In the genomic region with DNA sequence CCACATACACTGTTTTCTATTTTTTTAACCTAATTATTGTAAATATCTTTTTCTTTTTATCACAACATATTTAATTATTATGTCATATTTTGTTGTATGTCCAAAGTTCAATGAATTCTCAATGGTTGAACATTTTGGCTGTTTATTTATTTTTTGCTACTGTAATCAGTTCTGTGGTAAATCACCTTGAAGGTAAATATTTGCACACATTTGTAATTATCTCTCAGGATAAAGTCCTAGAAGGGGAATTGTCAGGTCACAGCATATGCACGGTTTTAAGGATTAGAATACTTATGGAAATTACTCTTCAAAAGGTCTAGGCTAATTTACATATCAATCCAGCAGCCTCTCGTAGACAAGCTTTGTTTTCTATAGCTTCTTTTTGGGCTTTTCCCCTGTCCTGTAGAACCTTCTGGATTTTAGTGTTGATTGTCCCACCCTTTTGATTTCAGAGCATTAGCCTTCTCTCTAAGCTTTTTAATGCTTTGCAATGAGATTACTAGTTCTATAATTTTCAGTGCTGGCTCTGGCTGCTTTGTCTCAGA, we compare ENCODE assay signal across 2 cellular contexts.
TF ChIP-seq lines count a peak whose summit lies in the region.

No MANE protein-coding gene starts in this region.

TF ChIP-seq in GM23338, 12 proteins besides CTCF, POLR2A, EP300 and RAD21 (continued from another document):
- TF ChIP-seq, protein P1, sequence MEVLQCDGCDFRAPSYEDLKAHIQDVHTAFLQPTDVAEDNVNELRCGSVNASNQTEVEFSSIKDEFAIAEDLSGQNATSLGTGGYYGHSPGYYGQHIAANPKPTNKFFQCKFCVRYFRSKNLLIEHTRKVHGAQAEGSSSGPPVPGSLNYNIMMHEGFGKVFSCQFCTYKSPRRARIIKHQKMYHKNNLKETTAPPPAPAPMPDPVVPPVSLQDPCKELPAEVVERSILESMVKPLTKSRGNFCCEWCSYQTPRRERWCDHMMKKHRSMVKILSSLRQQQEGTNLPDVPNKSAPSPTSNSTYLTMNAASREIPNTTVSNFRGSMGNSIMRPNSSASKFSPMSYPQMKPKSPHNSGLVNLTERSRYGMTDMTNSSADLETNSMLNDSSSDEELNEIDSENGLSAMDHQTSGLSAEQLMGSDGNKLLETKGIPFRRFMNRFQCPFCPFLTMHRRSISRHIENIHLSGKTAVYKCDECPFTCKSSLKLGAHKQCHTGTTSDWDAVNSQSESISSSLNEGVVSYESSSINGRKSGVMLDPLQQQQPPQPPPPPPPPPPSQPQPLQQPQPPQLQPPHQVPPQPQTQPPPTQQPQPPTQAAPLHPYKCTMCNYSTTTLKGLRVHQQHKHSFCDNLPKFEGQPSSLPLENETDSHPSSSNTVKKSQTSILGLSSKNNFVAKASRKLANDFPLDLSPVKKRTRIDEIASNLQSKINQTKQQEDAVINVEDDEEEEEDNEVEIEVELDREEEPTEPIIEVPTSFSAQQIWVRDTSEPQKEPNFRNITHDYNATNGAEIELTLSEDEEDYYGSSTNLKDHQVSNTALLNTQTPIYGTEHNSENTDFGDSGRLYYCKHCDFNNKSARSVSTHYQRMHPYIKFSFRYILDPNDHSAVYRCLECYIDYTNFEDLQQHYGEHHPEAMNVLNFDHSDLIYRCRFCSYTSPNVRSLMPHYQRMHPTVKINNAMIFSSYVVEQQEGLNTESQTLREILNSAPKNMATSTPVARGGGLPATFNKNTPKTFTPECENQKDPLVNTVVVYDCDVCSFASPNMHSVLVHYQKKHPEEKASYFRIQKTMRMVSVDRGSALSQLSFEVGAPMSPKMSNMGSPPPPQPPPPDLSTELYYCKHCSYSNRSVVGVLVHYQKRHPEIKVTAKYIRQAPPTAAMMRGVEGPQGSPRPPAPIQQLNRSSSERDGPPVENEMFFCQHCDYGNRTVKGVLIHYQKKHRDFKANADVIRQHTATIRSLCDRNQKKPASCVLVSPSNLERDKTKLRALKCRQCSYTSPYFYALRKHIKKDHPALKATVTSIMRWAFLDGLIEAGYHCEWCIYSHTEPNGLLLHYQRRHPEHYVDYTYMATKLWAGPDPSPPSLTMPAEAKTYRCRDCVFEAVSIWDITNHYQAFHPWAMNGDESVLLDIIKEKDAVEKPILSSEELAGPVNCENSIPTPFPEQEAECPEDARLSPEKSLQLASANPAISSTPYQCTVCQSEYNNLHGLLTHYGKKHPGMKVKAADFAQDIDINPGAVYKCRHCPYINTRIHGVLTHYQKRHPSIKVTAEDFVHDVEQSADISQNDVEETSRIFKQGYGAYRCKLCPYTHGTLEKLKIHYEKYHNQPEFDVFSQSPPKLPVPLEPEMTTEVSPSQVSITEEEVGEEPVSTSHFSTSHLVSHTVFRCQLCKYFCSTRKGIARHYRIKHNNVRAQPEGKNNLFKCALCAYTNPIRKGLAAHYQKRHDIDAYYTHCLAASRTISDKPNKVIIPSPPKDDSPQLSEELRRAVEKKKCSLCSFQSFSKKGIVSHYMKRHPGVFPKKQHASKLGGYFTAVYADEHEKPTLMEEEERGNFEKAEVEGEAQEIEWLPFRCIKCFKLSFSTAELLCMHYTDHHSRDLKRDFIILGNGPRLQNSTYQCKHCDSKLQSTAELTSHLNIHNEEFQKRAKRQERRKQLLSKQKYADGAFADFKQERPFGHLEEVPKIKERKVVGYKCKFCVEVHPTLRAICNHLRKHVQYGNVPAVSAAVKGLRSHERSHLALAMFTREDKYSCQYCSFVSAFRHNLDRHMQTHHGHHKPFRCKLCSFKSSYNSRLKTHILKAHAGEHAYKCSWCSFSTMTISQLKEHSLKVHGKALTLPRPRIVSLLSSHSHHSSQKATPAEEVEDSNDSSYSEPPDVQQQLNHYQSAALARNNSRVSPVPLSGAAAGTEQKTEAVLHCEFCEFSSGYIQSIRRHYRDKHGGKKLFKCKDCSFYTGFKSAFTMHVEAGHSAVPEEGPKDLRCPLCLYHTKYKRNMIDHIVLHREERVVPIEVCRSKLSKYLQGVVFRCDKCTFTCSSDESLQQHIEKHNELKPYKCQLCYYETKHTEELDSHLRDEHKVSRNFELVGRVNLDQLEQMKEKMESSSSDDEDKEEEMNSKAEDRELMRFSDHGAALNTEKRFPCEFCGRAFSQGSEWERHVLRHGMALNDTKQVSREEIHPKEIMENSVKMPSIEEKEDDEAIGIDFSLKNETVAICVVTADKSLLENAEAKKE (CRISPR knock-in tag; IDR thresholded peaks at IDR 0.05) = no peak
- TF ChIP-seq, protein P2, sequence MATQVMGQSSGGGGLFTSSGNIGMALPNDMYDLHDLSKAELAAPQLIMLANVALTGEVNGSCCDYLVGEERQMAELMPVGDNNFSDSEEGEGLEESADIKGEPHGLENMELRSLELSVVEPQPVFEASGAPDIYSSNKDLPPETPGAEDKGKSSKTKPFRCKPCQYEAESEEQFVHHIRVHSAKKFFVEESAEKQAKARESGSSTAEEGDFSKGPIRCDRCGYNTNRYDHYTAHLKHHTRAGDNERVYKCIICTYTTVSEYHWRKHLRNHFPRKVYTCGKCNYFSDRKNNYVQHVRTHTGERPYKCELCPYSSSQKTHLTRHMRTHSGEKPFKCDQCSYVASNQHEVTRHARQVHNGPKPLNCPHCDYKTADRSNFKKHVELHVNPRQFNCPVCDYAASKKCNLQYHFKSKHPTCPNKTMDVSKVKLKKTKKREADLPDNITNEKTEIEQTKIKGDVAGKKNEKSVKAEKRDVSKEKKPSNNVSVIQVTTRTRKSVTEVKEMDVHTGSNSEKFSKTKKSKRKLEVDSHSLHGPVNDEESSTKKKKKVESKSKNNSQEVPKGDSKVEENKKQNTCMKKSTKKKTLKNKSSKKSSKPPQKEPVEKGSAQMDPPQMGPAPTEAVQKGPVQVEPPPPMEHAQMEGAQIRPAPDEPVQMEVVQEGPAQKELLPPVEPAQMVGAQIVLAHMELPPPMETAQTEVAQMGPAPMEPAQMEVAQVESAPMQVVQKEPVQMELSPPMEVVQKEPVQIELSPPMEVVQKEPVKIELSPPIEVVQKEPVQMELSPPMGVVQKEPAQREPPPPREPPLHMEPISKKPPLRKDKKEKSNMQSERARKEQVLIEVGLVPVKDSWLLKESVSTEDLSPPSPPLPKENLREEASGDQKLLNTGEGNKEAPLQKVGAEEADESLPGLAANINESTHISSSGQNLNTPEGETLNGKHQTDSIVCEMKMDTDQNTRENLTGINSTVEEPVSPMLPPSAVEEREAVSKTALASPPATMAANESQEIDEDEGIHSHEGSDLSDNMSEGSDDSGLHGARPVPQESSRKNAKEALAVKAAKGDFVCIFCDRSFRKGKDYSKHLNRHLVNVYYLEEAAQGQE (IDR thresholded peaks at IDR 0.05; ENCODE audit: unreplicated experiment) = no peak
- no peak for TF ChIP-seq JUNB (IDR thresholded peaks at IDR 0.05; ENCODE audit: unreplicated experiment)
- no peak for TF ChIP-seq EZH2phosphoT487 (IDR thresholded peaks at IDR 0.05; ENCODE audit: unreplicated experiment)
- TF ChIP-seq STAT1 (IDR thresholded peaks at IDR 0.05; ENCODE audit: unreplicated experiment) = no peak
- no peak for TF ChIP-seq CREB1 (CRISPR knock-in tag; IDR thresholded peaks at IDR 0.05; ENCODE audit: low read depth)
- no peak for TF ChIP-seq EZH2 (IDR thresholded peaks at IDR 0.05; ENCODE audit: low read depth, unreplicated experiment)
- no peak for TF ChIP-seq NANOG (IDR thresholded peaks at IDR 0.05; ENCODE audit: borderline replicate concordance)
- TF ChIP-seq, protein P3, sequence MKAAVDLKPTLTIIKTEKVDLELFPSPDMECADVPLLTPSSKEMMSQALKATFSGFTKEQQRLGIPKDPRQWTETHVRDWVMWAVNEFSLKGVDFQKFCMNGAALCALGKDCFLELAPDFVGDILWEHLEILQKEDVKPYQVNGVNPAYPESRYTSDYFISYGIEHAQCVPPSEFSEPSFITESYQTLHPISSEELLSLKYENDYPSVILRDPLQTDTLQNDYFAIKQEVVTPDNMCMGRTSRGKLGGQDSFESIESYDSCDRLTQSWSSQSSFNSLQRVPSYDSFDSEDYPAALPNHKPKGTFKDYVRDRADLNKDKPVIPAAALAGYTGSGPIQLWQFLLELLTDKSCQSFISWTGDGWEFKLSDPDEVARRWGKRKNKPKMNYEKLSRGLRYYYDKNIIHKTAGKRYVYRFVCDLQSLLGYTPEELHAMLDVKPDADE (IDR thresholded peaks at IDR 0.05) = no peak

TF ChIP-seq in WTC11, 78 proteins besides CTCF, POLR2A, EP300 and RAD21 (continued from another document):
- TF ChIP-seq, protein P4, sequence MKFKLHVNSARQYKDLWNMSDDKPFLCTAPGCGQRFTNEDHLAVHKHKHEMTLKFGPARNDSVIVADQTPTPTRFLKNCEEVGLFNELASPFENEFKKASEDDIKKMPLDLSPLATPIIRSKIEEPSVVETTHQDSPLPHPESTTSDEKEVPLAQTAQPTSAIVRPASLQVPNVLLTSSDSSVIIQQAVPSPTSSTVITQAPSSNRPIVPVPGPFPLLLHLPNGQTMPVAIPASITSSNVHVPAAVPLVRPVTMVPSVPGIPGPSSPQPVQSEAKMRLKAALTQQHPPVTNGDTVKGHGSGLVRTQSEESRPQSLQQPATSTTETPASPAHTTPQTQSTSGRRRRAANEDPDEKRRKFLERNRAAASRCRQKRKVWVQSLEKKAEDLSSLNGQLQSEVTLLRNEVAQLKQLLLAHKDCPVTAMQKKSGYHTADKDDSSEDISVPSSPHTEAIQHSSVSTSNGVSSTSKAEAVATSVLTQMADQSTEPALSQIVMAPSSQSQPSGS (CRISPR knock-in tag; IDR thresholded peaks at IDR 0.05; ENCODE audit: borderline replicate concordance, low read depth) = no peak
- TF ChIP-seq STAT6 (CRISPR knock-in tag; conservative IDR thresholded peaks at IDR 0.05; ENCODE audit: low read depth) = no peak
- TF ChIP-seq, protein P5, sequence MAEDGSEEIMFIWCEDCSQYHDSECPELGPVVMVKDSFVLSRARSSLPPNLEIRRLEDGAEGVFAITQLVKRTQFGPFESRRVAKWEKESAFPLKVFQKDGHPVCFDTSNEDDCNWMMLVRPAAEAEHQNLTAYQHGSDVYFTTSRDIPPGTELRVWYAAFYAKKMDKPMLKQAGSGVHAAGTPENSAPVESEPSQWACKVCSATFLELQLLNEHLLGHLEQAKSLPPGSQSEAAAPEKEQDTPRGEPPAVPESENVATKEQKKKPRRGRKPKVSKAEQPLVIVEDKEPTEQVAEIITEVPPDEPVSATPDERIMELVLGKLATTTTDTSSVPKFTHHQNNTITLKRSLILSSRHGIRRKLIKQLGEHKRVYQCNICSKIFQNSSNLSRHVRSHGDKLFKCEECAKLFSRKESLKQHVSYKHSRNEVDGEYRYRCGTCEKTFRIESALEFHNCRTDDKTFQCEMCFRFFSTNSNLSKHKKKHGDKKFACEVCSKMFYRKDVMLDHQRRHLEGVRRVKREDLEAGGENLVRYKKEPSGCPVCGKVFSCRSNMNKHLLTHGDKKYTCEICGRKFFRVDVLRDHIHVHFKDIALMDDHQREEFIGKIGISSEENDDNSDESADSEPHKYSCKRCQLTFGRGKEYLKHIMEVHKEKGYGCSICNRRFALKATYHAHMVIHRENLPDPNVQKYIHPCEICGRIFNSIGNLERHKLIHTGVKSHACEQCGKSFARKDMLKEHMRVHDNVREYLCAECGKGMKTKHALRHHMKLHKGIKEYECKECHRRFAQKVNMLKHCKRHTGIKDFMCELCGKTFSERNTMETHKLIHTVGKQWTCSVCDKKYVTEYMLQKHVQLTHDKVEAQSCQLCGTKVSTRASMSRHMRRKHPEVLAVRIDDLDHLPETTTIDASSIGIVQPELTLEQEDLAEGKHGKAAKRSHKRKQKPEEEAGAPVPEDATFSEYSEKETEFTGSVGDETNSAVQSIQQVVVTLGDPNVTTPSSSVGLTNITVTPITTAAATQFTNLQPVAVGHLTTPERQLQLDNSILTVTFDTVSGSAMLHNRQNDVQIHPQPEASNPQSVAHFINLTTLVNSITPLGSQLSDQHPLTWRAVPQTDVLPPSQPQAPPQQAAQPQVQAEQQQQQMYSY (CRISPR knock-in tag; IDR thresholded peaks at IDR 0.05) = no peak
